Comparison of ENCODE assay signal across 8 cellular contexts in the genomic region with DNA sequence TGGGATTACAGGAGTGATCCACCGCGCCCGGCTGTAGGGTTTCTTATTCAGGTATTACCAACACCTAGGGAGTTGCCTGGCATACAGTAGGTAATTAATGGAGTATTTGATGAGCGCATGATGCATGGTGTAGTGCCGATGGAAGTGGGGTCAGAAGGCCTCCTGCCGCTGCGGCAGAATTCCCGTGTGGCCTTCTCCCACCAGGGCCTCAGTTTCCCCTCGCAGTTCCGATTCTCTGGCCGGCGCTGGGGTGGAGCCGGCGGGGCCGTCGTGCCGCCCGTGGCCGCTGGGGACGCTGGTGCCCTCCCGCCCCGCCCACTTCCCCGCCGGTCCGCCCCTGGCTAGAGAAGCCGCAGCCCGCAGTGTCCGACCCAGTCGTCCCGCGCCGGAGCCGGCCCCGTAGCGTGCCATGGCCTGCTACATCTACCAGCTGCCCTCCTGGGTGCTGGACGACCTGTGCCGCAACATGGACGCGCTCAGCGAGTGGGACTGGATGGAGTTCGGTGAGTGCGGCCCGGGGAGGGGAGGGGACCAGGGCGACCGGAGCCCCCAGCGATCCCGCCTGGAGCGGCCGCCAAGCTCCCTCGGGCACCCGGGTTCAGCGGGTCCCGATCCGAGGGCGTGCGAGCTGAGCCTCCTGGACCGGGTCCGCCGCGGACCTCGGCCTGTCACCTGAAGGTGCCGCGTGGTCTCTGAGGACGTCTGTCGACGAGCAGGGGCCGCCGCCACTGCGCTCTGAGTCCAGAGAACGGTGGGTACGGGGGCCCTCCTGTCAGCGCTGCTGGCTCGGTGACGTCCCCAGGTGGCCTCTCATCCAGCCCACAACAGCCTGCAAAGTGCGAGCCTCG. TPM values are rescaled to one million over a fixed set of nuclear protein-coding genes. Genes with fewer than 3 reads are reported as not detected.
A peak's percentile ranks its signal among the peaks of the same experiment; 100 is the strongest.
DNase-seq lines count a peak whose midpoint lies in the region; ATAC-seq, FAIRE-seq and TF ChIP-seq lines count a peak whose summit lies in the region.

A gene with protein sequence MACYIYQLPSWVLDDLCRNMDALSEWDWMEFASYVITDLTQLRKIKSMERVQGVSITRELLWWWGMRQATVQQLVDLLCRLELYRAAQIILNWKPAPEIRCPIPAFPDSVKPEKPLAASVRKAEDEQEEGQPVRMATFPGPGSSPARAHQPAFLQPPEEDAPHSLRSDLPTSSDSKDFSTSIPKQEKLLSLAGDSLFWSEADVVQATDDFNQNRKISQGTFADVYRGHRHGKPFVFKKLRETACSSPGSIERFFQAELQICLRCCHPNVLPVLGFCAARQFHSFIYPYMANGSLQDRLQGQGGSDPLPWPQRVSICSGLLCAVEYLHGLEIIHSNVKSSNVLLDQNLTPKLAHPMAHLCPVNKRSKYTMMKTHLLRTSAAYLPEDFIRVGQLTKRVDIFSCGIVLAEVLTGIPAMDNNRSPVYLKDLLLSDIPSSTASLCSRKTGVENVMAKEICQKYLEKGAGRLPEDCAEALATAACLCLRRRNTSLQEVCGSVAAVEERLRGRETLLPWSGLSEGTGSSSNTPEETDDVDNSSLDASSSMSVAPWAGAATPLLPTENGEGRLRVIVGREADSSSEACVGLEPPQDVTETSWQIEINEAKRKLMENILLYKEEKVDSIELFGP (plus strand): TSS at position 374 of the 848 bp plus-strand sequence. CDS start 36 bp downstream, at position 410.

- H3K79me1 ChIP-seq in H9 (ENCODE audit: insufficient read depth, low read depth, low read length, poor library complexity, severe bottlenecking) (no peaks in the 10 kb centered on the region), H1 (ENCODE audit: low read depth, low read length) (no peaks in the 10 kb centered on the region)

- H3K4me1 ChIP-seq in H9 (ENCODE audit: insufficient read depth, low read length) (no peaks in the 10 kb centered on the region), H1 (replicated peaks in 1 of 4; ENCODE audit: control insufficient read depth in 3 of 4, insufficient read depth in 4 of 4, low read length in 3 of 4) (peaks cover 0 to 2% (median 0%) of the 10 kb centered on the region in 4 experiments; a peak in 2 of 7 replicates)

- H4K8ac ChIP-seq in H9 (replicated peaks; ENCODE audit: insufficient read length, low read depth, low read length) (no peak within 1 kb of the TSS), H1 (ENCODE audit: extremely low read depth, insufficient read depth, low read length) (peak within 1 kb of the TSS; percentile 65)

- H4K20me1 ChIP-seq in H9 (ENCODE audit: control insufficient read depth, insufficient read depth, insufficient read length) = no peaks in the 10 kb centered on the region
- no peaks in the 10 kb centered on the region for H4K20me1 ChIP-seq in H1 (replicated peaks in 1 of 2; ENCODE audit: control insufficient read depth in 1 of 2, insufficient read depth in 2 of 2, low read length in 2 of 2)

- peaks cover 5% of the 10 kb centered on the region for H3K23me2 ChIP-seq in H9 (ENCODE audit: insufficient read length, low read depth, low read length, poor library complexity, severe bottlenecking)
- H3K23me2 ChIP-seq in H1 (ENCODE audit: low read depth, low read length) = peaks cover 6% of the 10 kb centered on the region; the same call in 1 of the 2 replicates

- H3K27ac Mint-ChIP-seq in H9 (no peak within 1 kb of the TSS), memory B cell (peak within 1 kb of the TSS; percentile 78)
- no peak within 1 kb of the TSS for H3K27ac Mint-ChIP-seq in activated CD8-positive, alpha-beta T cell treated with anti-CD3 and anti-CD28 coated beads, Interleukin-2, amount 10 ng/mL, durations not matched to agents 7 days and 5 days

- peak; percentile 84 for ATAC-seq in activated CD8-positive, alpha-beta T cell treated with anti-CD3 and anti-CD28 coated beads, Interleukin-2, amount 10 ng/mL, durations not matched to agents 7 days and 5 days
- ATAC-seq in memory B cell (ENCODE audit: low read depth) = peak; percentile 80

- H2BK15ac ChIP-seq in H9 (ENCODE audit: low read depth, low read length) (no peak within 1 kb of the TSS; the same call in 1 of the 2 replicates), H1 (ENCODE audit: low read length) (0 out of 2 replicates have a peak within 1 kb of the TSS, but pooled peaks have one; percentile 88)

- no peaks in the 10 kb centered on the region for H3K36me3 ChIP-seq in H1 (ENCODE audit: control insufficient read depth in 2 of 4, insufficient read depth in 4 of 4, low read length in 3 of 4)

- FAIRE-seq in H1 (lab: Jason Lieb, UNC) = no peak

- H2AFZ ChIP-seq in H9 (ENCODE audit: low read length) = peak within 1 kb of the TSS; percentile 5
- peak within 1 kb of the TSS; percentile 84; the same call in 1 of the 2 replicates for H2AFZ ChIP-seq in H1 (ENCODE audit: low read length)

- no peak for TF ChIP-seq EP300 in H1 (IDR thresholded peaks at IDR 0.05; ENCODE audit: borderline replicate concordance in 1 of 2, low read depth in 2 of 2, low read length in 2 of 2)

- H3K9ac ChIP-seq in H9 (ENCODE audit: extremely low read depth, insufficient read length, low read length) = peak within 1 kb of the TSS; percentile 55
- peak within 1 kb of the TSS in 1 of 4 experiments; percentile 52; a peak in 2 of 7 replicates for H3K9ac ChIP-seq in H1 (replicated peaks in 1 of 4; ENCODE audit: extremely low read depth in 1 of 4, low read depth in 3 of 4, low read length in 3 of 4)

- no peak within 1 kb of the TSS for H3T11ph ChIP-seq in H9 (ENCODE audit: low read length)

- H4K91ac ChIP-seq in H9 (ENCODE audit: insufficient read length, low read depth, low read length) (no peak within 1 kb of the TSS), H1 (replicated peaks; ENCODE audit: insufficient read length, low read length) (no peak within 1 kb of the TSS)

- H3K27me3 Mint-ChIP-seq in H9 (ENCODE audit: low read depth) (peaks cover 9% of the 10 kb centered on the region), memory B cell (no peaks in the 10 kb centered on the region)
- no peaks in the 10 kb centered on the region for H3K27me3 Mint-ChIP-seq in activated CD8-positive, alpha-beta T cell treated with anti-CD3 and anti-CD28 coated beads, Interleukin-2, amount 10 ng/mL, durations not matched to agents 7 days and 5 days (ENCODE audit: low read depth)

- H3K14ac ChIP-seq in H9 (ENCODE audit: insufficient read depth, low read length) (no peak within 1 kb of the TSS), H1 (ENCODE audit: insufficient read length) (no peak within 1 kb of the TSS)

- H4K5ac ChIP-seq in H9 (ENCODE audit: insufficient read length, low read depth, low read length) (no peak within 1 kb of the TSS), H1 (ENCODE audit: insufficient read length, low read depth, low read length) (no peak within 1 kb of the TSS)

- H3K36me3 Mint-ChIP-seq in H9 (ENCODE audit: insufficient read depth in 1 of 3, low read depth in 3 of 3) (peaks cover 7 to 13% (median 12%) of the 10 kb centered on the region in 3 experiments), memory B cell (peaks cover 8% of the 10 kb centered on the region)
- peaks cover 8% of the 10 kb centered on the region for H3K36me3 Mint-ChIP-seq in activated CD8-positive, alpha-beta T cell treated with anti-CD3 and anti-CD28 coated beads, Interleukin-2, amount 10 ng/mL, durations not matched to agents 7 days and 5 days (ENCODE audit: low read depth)

- no peak within 1 kb of the TSS for H2BK5ac ChIP-seq in H9 (ENCODE audit: insufficient read length, low read length)
- H2BK5ac ChIP-seq in H1 (ENCODE audit: low read depth, low read length) = no peak within 1 kb of the TSS; the same call in 1 of the 2 replicates

- H3K56ac ChIP-seq in H9 (ENCODE audit: insufficient read length, low read depth, low read length) (no peak within 1 kb of the TSS), H1 (replicated peaks; ENCODE audit: insufficient read length, low read depth, low read length) (peak within 1 kb of the TSS; percentile 69)

- peaks cover 11 to 14% of the 10 kb centered on the region in 2 experiments for H3K4me1 Mint-ChIP-seq in H9
- peaks cover 18% of the 10 kb centered on the region for H3K4me1 Mint-ChIP-seq in activated CD8-positive, alpha-beta T cell treated with anti-CD3 and anti-CD28 coated beads, Interleukin-2, amount 10 ng/mL, durations not matched to agents 7 days and 5 days (ENCODE audit: low read depth)
- H3K4me1 Mint-ChIP-seq in memory B cell = peaks cover 14% of the 10 kb centered on the region

- peak within 1 kb of the TSS; percentile 44 to 86 (median 75) for H3K4me3 ChIP-seq in H1 (ENCODE audit: extremely low read depth in 1 of 4, insufficient read depth in 2 of 4, low read depth in 3 of 4, low read length in 4 of 4)

- no peak within 1 kb of the TSS for H2BK12ac ChIP-seq in H9 (ENCODE audit: insufficient read length, low read depth, low read length)
- no peak within 1 kb of the TSS; the same call in 1 of the 2 replicates for H2BK12ac ChIP-seq in H1 (ENCODE audit: low read depth, low read length)

- H3K4me2 ChIP-seq in H9 (ENCODE audit: insufficient read depth, insufficient read length, low read length) (peak within 1 kb of the TSS; percentile 66), H1 (ENCODE audit: insufficient read depth in 1 of 2, low read depth in 2 of 2, low read length in 2 of 2) (peak within 1 kb of the TSS; percentile 62 to 95)

- no peaks in the 10 kb centered on the region for H3K27me3 ChIP-seq in H9 (ENCODE audit: insufficient read depth, low read length)
- no peaks in the 10 kb centered on the region; a peak in 1 of 7 replicates for H3K27me3 ChIP-seq in H1 (replicated peaks in 1 of 4; ENCODE audit: control insufficient read depth in 3 of 4, extremely low read depth in 1 of 4, insufficient read depth in 3 of 4, low read length in 3 of 4)

- no peaks in the 10 kb centered on the region for H3K79me2 ChIP-seq in H9 (ENCODE audit: insufficient read depth, low read length)
- H3K79me2 ChIP-seq in H1 (ENCODE audit: control insufficient read depth in 1 of 2, insufficient read depth in 2 of 2, low read length in 2 of 2) = no peaks in the 10 kb centered on the region

- DNase-seq in GM10266 (ENCODE audit: extremely low spot score) = peak; percentile 82
- peak; percentile 79 for DNase-seq in H9
- peak; percentile 58 for DNase-seq in NAMALWA (ENCODE audit: low spot score)
- peak; percentile 63 for DNase-seq in activated CD8-positive, alpha-beta T cell treated with anti-CD3 and anti-CD28 coated beads, Interleukin-2, amount 10 ng/mL, durations not matched to agents 7 days and 5 days
- peak in 1 of 2 experiments; percentile 84 for DNase-seq in H1 (ENCODE audit: low read depth in 1 of 2, low spot score in 2 of 2)
- DNase-seq in memory B cell (ENCODE audit: low spot score in 2 of 2) = peak; percentile 47 to 71
- peak; percentile 27 for DNase-seq in stimulated activated CD8-positive, alpha-beta memory T cell treated with anti-CD3 and anti-CD28 coated beads, Interleukin-12 subunit alpha, Interleukin-12 subunit beta, amount 100 ng/mL, for 1 hour (ENCODE audit: low read depth)
- no peak for DNase-seq in NCI-H524 treated with DMSO at 0.1 percent for 48 hours (lab: John Stamatoyannopoulos, UW)

- TF ChIP-seq RAD21 in H1 (IDR thresholded peaks at IDR 0.05 in 1 of 2, conservative IDR thresholded peaks at IDR 0.05 in 1 of 2; ENCODE audit: low read depth in 2 of 2, low read length in 2 of 2) = peak; percentile 40 to 47; a peak in 3 of 4 replicates

- H3K23ac ChIP-seq in H9 (ENCODE audit: insufficient read length, low read depth, low read length) (no peak within 1 kb of the TSS), H1 (ENCODE audit: insufficient read length) (no peak within 1 kb of the TSS)

- H2AK5ac ChIP-seq in H9 (ENCODE audit: insufficient read length, low read length) = no peak within 1 kb of the TSS
- no peak within 1 kb of the TSS for H2AK5ac ChIP-seq in H1 (ENCODE audit: low read depth, low read length)

- CTCF ChIA-PET in activated CD8-positive, alpha-beta T cell treated with anti-CD3 and anti-CD28 coated beads, Interleukin-2, amount 10 ng/mL, durations not matched to agents 7 days and 5 days (lab: Charles Lee) = interaction anchor here (1.0 to 2.1 kb wide), 9 partner anchors 14 to 99 kb away, joined by 3 to 9 read pairs (median 5); no protein-coding TSS in a partner anchor
- CTCF ChIA-PET in H1 (lab: Charles Lee; ENCODE audit: partially characterized antibody) = interaction anchor here (0.6 to 5.7 kb wide), 20 partner anchors 8 to 253 kb away, joined by 3 to 38 read pairs (median 4); no protein-coding TSS in a partner anchor

- no CpG with 5 or more reads among the region's 76 CpGs for WGBS in H9 (ENCODE audit: extremely low coverage, insufficient read length, low lambda C conversion rate)
- WGBS in H1 (ENCODE audit: extremely low coverage in 1 of 2, insufficient coverage in 1 of 2, insufficient read length in 1 of 2, insufficient replicate concordance in 2 of 2, low coverage in 1 of 2, low lambda C conversion rate in 2 of 2, missing lambda C conversion rate in 1 of 2), 2 experiments = 11% methylated on average over 46 of the region's 76 CpGs; no CpG with 5 or more reads in 1 of the 2 experiments

- H2BK20ac ChIP-seq in H9 (ENCODE audit: low read depth, low read length, poor library complexity, severe bottlenecking) (no peak within 1 kb of the TSS), H1 (ENCODE audit: low read length) (no peak within 1 kb of the TSS)

- TF ChIP-seq CTCF in GM10266 (IDR thresholded peaks at IDR 0.05; ENCODE audit: control insufficient read depth, insufficient read depth, low read depth, missing control alignments) (peak; percentile 73), H9 (conservative IDR thresholded peaks at IDR 0.05) (peak; percentile 91), H1 (IDR thresholded peaks at IDR 0.05; ENCODE audit: control extremely low read depth in 1 of 3, insufficient read depth in 1 of 3, low read depth in 1 of 3, low read length in 3 of 3) (peak; percentile 56 to 93 (median 75))

- no peak within 1 kb of the TSS for H3K27ac ChIP-seq in H9 (ENCODE audit: insufficient read length, low read depth, low read length)
- no peak within 1 kb of the TSS for H3K27ac ChIP-seq in H1 (ENCODE audit: low read depth, low read length)

- peaks cover 14% of the 10 kb centered on the region in 2 experiments for H3K9me3 Mint-ChIP-seq in H9
- peaks cover 11% of the 10 kb centered on the region for H3K9me3 Mint-ChIP-seq in activated CD8-positive, alpha-beta T cell treated with anti-CD3 and anti-CD28 coated beads, Interleukin-2, amount 10 ng/mL, durations not matched to agents 7 days and 5 days (ENCODE audit: insufficient read depth)
- peaks cover 4% of the 10 kb centered on the region for H3K9me3 Mint-ChIP-seq in memory B cell

- H2BK120ac ChIP-seq in H9 (ENCODE audit: low read depth, low read length, poor library complexity, severe bottlenecking) (no peak within 1 kb of the TSS), H1 (replicated peaks; ENCODE audit: low read depth, low read length) (no peak within 1 kb of the TSS)

- H3K18ac ChIP-seq in H9 (ENCODE audit: insufficient read length, low read depth, low read length) (no peak within 1 kb of the TSS), H1 (ENCODE audit: extremely low read depth, low read length) (no peak within 1 kb of the TSS)

- H3K4me3 Mint-ChIP-seq in H9 (peak within 1 kb of the TSS; percentile 69 to 80), memory B cell (peak within 1 kb of the TSS; percentile 86)
- H3K4me3 Mint-ChIP-seq in activated CD8-positive, alpha-beta T cell treated with anti-CD3 and anti-CD28 coated beads, Interleukin-2, amount 10 ng/mL, durations not matched to agents 7 days and 5 days = peak within 1 kb of the TSS; percentile 69

- no peaks in the 10 kb centered on the region for H3K9me3 ChIP-seq in H9 (ENCODE audit: control insufficient read depth, low read depth, low read length)
- peaks cover 7 to 12% of the 10 kb centered on the region in 2 experiments; a peak in 2 of 4 replicates for H3K9me3 ChIP-seq in H1 (ENCODE audit: insufficient read depth in 2 of 2, low read depth in 1 of 2, low read length in 1 of 2)

- no peak for TF ChIP-seq POLR2A in H1 (IDR thresholded peaks at IDR 0.05; ENCODE audit: control extremely low read depth in 1 of 2, low read depth in 2 of 2, low read length in 2 of 2)

- POLR2A ChIA-PET in activated CD8-positive, alpha-beta T cell treated with anti-CD3 and anti-CD28 coated beads, Interleukin-2, amount 10 ng/mL, durations not matched to agents 7 days and 5 days (lab: Charles Lee) = interaction anchor here (1.4 kb wide), 1 partner anchor 28 kb away, joined by 4 read pairs; no protein-coding TSS in a partner anchor
- POLR2A ChIA-PET in H1 (lab: Charles Lee; ENCODE audit: partially characterized antibody) = interaction anchor here (1.0 to 1.5 kb wide), 4 partner anchors 16 to 83 kb away, joined by 3 to 5 read pairs (median 4); a partner anchor contains a TSS

- H3K4ac ChIP-seq in H9 (ENCODE audit: low read depth, low read length) = no peak within 1 kb of the TSS
- no peak within 1 kb of the TSS for H3K4ac ChIP-seq in H1 (replicated peaks; ENCODE audit: insufficient read length, low read depth, low read length)

RNA-seq across cellular contexts. Expression of the gene that starts here (rescaled TPM):
- total RNA-seq in H9 (2021) = 0.37 and 0.61 TPM in 2 replicates
- 1 to 10 TPM; 1.3 to 1.4 TPM for total RNA-seq in activated CD8-positive, alpha-beta T cell treated with anti-CD3 and anti-CD28 coated beads, Interleukin-2, amount 10 ng/mL, durations not matched to agents 7 days and 5 days
- 1.3 and 1.5 TPM in 2 replicates for total RNA-seq in H1 (2021; fragmentation: NEBNext Ultra II Directional; extraction: Animal tissue kit (Norgen Biotek cat#: 25700))
- polyA plus RNA-seq in H1 (2011; rRNA removed) = 1.5 TPM in 2 replicates
- 1.4 TPM for polyA plus RNA-seq in H1 (2011; cell fraction: cytosol; rRNA removed)
- polyA plus RNA-seq in H1 (2011; cell fraction: nucleus; rRNA removed) = 1.4 TPM
- polyA plus RNA-seq in H1 (2012, experiment 1 of 2) = 0.84 to 1.4 TPM (median 0.98 TPM) in 4 replicates
- 0.89 TPM for polyA plus RNA-seq in H1 (2012, experiment 2 of 2)
- polyA plus RNA-seq in H1 (2013, experiment 1 of 2) = 0.61 TPM
- polyA plus RNA-seq in H1 (2013, experiment 2 of 2) = 0.53 TPM
- polyA minus RNA-seq in H1 (2011; rRNA and poly(A)+ RNA removed) = 1.2 and 1.5 TPM in 2 replicates
- 1.1 TPM for polyA minus RNA-seq in H1 (2011; cell fraction: cytosol; rRNA and poly(A)+ RNA removed)
- polyA minus RNA-seq in H1 (2011; cell fraction: nucleus; rRNA and poly(A)+ RNA removed) = 1.3 TPM

Comparison
In these comparisons a context has a peak if more than half of its experiments do, and no peak if none do; other contexts are left out.
1. Peak in DNase-seq, H3K9ac ChIP-seq and H3K4me2 ChIP-seq in H9; RNA of the gene not detected or under 1 TPM.